In the genomic region with DNA sequence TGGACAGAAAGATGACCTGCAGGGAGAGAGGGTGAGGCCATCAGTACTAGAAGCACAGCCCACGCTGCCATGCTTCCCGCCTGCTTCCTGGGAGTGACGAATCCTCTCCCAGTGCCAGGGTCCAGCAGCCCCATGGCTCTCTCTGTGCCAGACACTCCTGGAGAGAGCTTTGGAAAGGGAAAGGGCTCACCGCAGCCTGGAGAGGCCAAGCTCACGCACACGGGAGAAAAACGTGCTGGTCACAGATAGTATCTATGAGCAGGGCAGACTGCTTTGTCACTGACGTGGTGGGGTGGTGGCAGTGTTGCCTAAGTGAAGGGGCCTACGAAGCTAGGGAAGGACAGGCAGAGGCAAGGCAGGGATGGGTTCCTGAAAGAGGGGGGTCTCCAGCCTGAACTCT, we compare ENCODE assay signal across 1 cellular context.
A peak's percentile ranks its signal among the peaks of the same experiment; 100 is the strongest.
TF ChIP-seq lines count a peak whose summit lies in the region.

No MANE protein-coding gene starts in this region.

TF ChIP-seq in K562, 482 proteins besides CTCF, POLR2A, EP300 and RAD21 (continues in another document):
- TF ChIP-seq ZNF41 (CRISPR knock-in tag; conservative IDR thresholded peaks at IDR 0.05) (no peak), PHB2 (IDR thresholded peaks at IDR 0.05; ENCODE audit: low read depth) (no peak), CXXC5 (CRISPR knock-in tag; IDR thresholded peaks at IDR 0.05) (peak; percentile 64), RFX1 (IDR thresholded peaks at IDR 0.05) (no peak; the same call in 1 of the 2 replicates), NUFIP1 (IDR thresholded peaks at IDR 0.05; ENCODE audit: partially characterized antibody) (no peak), MTA3 (IDR thresholded peaks at IDR 0.05; ENCODE audit: borderline replicate concordance) (no peak), KDM1A (IDR thresholded peaks at IDR 0.05) (no peak), TEAD4 (IDR thresholded peaks at IDR 0.05; ENCODE audit: low read length) (no peak), TEAD4 (CRISPR knock-in tag; IDR thresholded peaks at IDR 0.05; ENCODE audit: borderline replicate concordance) (no peak), ZSCAN32 (CRISPR knock-in tag; IDR thresholded peaks at IDR 0.05) (no peak), POLR2B (IDR thresholded peaks at IDR 0.05; ENCODE audit: low read depth, partially characterized antibody) (no peak), HEY1 (CRISPR knock-in tag; IDR thresholded peaks at IDR 0.05; ENCODE audit: borderline replicate concordance) (no peak), MBD2 (IDR thresholded peaks at IDR 0.05; ENCODE audit: borderline replicate concordance, low read depth) (no peak), THRAP3 (IDR thresholded peaks at IDR 0.05; ENCODE audit: borderline replicate concordance) (no peak), SMARCB1 (IDR thresholded peaks at IDR 0.05; ENCODE audit: insufficient read length, low read depth) (no peak), CCNT2 (IDR thresholded peaks at IDR 0.05; ENCODE audit: borderline replicate concordance, extremely low read depth, insufficient read length, low read depth, low read length) (no peak), CREBBP (IDR thresholded peaks at IDR 0.05; ENCODE audit: low read depth, low read length) (no peak), POLR2G (IDR thresholded peaks at IDR 0.05; ENCODE audit: low read depth, low read length) (0 out of 2 replicates have a peak, but pooled peaks have one; percentile 32), NFYB (IDR thresholded peaks at IDR 0.05; ENCODE audit: extremely low read depth, insufficient read length) (no peak), CEBPB (tag; IDR thresholded peaks at IDR 0.05) (peak; percentile 54), HDAC2 (IDR thresholded peaks at IDR 0.05) (peak; percentile 56; the same call in 1 of the 2 replicates), ZNF431 (CRISPR knock-in tag; IDR thresholded peaks at IDR 0.05) (no peak), TEAD2 (tag; IDR thresholded peaks at IDR 0.05) (no peak), ZNF324 (CRISPR knock-in tag; IDR thresholded peaks at IDR 0.05) (no peak)
- TF ChIP-seq, protein P1, sequence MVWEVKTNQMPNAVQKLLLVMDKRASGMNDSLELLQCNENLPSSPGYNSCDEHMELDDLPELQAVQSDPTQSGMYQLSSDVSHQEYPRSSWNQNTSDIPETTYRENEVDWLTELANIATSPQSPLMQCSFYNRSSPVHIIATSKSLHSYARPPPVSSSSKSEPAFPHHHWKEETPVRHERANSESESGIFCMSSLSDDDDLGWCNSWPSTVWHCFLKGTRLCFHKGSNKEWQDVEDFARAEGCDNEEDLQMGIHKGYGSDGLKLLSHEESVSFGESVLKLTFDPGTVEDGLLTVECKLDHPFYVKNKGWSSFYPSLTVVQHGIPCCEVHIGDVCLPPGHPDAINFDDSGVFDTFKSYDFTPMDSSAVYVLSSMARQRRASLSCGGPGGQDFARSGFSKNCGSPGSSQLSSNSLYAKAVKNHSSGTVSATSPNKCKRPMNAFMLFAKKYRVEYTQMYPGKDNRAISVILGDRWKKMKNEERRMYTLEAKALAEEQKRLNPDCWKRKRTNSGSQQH (CRISPR knock-in tag; IDR thresholded peaks at IDR 0.05) = no peak
- TF ChIP-seq, protein P2, sequence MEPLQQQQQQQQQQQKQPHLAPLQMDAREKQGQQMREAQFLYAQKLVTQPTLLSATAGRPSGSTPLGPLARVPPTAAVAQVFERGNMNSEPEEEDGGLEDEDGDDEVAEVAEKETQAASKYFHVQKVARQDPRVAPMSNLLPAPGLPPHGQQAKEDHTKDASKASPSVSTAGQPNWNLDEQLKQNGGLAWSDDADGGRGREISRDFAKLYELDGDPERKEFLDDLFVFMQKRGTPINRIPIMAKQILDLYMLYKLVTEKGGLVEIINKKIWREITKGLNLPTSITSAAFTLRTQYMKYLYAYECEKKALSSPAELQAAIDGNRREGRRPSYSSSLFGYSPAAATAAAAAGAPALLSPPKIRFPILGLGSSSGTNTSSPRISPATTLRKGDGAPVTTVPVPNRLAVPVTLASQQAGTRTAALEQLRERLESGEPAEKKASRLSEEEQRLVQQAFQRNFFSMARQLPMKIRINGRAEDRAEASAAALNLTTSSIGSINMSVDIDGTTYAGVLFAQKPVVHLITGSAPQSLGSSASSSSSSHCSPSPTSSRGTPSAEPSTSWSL (CRISPR knock-in tag; IDR thresholded peaks at IDR 0.05; ENCODE audit: borderline replicate concordance) = no peak
- TF ChIP-seq, protein P3, sequence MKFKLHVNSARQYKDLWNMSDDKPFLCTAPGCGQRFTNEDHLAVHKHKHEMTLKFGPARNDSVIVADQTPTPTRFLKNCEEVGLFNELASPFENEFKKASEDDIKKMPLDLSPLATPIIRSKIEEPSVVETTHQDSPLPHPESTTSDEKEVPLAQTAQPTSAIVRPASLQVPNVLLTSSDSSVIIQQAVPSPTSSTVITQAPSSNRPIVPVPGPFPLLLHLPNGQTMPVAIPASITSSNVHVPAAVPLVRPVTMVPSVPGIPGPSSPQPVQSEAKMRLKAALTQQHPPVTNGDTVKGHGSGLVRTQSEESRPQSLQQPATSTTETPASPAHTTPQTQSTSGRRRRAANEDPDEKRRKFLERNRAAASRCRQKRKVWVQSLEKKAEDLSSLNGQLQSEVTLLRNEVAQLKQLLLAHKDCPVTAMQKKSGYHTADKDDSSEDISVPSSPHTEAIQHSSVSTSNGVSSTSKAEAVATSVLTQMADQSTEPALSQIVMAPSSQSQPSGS (CRISPR knock-in tag; IDR thresholded peaks at IDR 0.05) = no peak
- TF ChIP-seq, protein P4, sequence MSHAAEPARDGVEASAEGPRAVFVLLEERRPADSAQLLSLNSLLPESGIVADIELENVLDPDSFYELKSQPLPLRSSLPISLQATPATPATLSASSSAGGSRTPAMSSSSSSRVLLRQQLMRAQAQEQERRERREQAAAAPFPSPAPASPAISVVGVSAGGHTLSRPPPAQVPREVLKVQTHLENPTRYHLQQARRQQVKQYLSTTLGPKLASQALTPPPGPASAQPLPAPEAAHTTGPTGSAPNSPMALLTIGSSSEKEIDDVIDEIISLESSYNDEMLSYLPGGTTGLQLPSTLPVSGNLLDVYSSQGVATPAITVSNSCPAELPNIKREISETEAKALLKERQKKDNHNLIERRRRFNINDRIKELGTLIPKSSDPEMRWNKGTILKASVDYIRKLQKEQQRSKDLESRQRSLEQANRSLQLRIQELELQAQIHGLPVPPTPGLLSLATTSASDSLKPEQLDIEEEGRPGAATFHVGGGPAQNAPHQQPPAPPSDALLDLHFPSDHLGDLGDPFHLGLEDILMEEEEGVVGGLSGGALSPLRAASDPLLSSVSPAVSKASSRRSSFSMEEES (CRISPR knock-in tag; IDR thresholded peaks at IDR 0.05) = no peak
- TF ChIP-seq, protein P5, sequence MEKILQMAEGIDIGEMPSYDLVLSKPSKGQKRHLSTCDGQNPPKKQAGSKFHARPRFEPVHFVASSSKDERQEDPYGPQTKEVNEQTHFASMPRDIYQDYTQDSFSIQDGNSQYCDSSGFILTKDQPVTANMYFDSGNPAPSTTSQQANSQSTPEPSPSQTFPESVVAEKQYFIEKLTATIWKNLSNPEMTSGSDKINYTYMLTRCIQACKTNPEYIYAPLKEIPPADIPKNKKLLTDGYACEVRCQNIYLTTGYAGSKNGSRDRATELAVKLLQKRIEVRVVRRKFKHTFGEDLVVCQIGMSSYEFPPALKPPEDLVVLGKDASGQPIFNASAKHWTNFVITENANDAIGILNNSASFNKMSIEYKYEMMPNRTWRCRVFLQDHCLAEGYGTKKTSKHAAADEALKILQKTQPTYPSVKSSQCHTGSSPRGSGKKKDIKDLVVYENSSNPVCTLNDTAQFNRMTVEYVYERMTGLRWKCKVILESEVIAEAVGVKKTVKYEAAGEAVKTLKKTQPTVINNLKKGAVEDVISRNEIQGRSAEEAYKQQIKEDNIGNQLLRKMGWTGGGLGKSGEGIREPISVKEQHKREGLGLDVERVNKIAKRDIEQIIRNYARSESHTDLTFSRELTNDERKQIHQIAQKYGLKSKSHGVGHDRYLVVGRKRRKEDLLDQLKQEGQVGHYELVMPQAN (IDR thresholded peaks at IDR 0.05; ENCODE audit: borderline replicate concordance) = no peak
- TF ChIP-seq, protein P6, sequence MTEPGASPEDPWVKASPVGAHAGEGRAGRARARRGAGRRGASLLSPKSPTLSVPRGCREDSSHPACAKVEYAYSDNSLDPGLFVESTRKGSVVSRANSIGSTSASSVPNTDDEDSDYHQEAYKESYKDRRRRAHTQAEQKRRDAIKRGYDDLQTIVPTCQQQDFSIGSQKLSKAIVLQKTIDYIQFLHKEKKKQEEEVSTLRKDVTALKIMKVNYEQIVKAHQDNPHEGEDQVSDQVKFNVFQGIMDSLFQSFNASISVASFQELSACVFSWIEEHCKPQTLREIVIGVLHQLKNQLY (CRISPR knock-in tag; conservative IDR thresholded peaks at IDR 0.05) = no peak
- TF ChIP-seq, protein P7, sequence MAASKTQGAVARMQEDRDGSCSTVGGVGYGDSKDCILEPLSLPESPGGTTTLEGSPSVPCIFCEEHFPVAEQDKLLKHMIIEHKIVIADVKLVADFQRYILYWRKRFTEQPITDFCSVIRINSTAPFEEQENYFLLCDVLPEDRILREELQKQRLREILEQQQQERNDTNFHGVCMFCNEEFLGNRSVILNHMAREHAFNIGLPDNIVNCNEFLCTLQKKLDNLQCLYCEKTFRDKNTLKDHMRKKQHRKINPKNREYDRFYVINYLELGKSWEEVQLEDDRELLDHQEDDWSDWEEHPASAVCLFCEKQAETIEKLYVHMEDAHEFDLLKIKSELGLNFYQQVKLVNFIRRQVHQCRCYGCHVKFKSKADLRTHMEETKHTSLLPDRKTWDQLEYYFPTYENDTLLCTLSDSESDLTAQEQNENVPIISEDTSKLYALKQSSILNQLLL (CRISPR knock-in tag; IDR thresholded peaks at IDR 0.05; ENCODE audit: borderline replicate concordance) = no peak
- TF ChIP-seq, protein P8, sequence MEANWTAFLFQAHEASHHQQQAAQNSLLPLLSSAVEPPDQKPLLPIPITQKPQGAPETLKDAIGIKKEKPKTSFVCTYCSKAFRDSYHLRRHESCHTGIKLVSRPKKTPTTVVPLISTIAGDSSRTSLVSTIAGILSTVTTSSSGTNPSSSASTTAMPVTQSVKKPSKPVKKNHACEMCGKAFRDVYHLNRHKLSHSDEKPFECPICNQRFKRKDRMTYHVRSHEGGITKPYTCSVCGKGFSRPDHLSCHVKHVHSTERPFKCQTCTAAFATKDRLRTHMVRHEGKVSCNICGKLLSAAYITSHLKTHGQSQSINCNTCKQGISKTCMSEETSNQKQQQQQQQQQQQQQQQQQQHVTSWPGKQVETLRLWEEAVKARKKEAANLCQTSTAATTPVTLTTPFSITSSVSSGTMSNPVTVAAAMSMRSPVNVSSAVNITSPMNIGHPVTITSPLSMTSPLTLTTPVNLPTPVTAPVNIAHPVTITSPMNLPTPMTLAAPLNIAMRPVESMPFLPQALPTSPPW (CRISPR knock-in tag; IDR thresholded peaks at IDR 0.05) = no peak
- TF ChIP-seq, protein P9, sequence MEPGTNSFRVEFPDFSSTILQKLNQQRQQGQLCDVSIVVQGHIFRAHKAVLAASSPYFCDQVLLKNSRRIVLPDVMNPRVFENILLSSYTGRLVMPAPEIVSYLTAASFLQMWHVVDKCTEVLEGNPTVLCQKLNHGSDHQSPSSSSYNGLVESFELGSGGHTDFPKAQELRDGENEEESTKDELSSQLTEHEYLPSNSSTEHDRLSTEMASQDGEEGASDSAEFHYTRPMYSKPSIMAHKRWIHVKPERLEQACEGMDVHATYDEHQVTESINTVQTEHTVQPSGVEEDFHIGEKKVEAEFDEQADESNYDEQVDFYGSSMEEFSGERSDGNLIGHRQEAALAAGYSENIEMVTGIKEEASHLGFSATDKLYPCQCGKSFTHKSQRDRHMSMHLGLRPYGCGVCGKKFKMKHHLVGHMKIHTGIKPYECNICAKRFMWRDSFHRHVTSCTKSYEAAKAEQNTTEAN (CRISPR knock-in tag; IDR thresholded peaks at IDR 0.05) = no peak
- TF ChIP-seq, protein P10, sequence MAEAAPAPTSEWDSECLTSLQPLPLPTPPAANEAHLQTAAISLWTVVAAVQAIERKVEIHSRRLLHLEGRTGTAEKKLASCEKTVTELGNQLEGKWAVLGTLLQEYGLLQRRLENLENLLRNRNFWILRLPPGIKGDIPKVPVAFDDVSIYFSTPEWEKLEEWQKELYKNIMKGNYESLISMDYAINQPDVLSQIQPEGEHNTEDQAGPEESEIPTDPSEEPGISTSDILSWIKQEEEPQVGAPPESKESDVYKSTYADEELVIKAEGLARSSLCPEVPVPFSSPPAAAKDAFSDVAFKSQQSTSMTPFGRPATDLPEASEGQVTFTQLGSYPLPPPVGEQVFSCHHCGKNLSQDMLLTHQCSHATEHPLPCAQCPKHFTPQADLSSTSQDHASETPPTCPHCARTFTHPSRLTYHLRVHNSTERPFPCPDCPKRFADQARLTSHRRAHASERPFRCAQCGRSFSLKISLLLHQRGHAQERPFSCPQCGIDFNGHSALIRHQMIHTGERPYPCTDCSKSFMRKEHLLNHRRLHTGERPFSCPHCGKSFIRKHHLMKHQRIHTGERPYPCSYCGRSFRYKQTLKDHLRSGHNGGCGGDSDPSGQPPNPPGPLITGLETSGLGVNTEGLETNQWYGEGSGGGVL (CRISPR knock-in tag; IDR thresholded peaks at IDR 0.05) = no peak
- TF ChIP-seq, protein P11, sequence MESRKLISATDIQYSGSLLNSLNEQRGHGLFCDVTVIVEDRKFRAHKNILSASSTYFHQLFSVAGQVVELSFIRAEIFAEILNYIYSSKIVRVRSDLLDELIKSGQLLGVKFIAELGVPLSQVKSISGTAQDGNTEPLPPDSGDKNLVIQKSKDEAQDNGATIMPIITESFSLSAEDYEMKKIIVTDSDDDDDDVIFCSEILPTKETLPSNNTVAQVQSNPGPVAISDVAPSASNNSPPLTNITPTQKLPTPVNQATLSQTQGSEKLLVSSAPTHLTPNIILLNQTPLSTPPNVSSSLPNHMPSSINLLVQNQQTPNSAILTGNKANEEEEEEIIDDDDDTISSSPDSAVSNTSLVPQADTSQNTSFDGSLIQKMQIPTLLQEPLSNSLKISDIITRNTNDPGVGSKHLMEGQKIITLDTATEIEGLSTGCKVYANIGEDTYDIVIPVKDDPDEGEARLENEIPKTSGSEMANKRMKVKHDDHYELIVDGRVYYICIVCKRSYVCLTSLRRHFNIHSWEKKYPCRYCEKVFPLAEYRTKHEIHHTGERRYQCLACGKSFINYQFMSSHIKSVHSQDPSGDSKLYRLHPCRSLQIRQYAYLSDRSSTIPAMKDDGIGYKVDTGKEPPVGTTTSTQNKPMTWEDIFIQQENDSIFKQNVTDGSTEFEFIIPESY (CRISPR knock-in tag; IDR thresholded peaks at IDR 0.05) = peak; percentile 61; the same call in 1 of the 2 replicates
- TF ChIP-seq, protein P12, sequence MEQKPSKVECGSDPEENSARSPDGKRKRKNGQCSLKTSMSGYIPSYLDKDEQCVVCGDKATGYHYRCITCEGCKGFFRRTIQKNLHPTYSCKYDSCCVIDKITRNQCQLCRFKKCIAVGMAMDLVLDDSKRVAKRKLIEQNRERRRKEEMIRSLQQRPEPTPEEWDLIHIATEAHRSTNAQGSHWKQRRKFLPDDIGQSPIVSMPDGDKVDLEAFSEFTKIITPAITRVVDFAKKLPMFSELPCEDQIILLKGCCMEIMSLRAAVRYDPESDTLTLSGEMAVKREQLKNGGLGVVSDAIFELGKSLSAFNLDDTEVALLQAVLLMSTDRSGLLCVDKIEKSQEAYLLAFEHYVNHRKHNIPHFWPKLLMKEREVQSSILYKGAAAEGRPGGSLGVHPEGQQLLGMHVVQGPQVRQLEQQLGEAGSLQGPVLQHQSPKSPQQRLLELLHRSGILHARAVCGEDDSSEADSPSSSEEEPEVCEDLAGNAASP (IDR thresholded peaks at IDR 0.05) = no peak
